Comparison of ENCODE assay signal across 36 cellular contexts in genomic region chr7:2131791-2132190, GRCh38.
"Had no signal": no experiment of that assay in that cellular context is flagged by ENCODE, and none has a peak within 500 bp of the region (broad histone marks: within the 10 kb centered on the region; RNA-seq: fewer than 3 reads in every experiment).

No MANE protein-coding gene starts in this region.

- H3K4me3 ChIP-seq: adrenal gland, ascending aorta, breast epithelium, cardiac muscle cell, colonic mucosa had no signal

- H3K36me3 Mint-ChIP-seq: activated CD8-positive, alpha-beta memory T cell treated with anti-CD3 and anti-CD28 coated beads, Interleukin-2, amount 10 ng/mL, durations not matched to agents 7 days and 5 days had no signal

- H3K27ac ChIP-seq: adrenal gland, ascending aorta, breast epithelium, cardiac muscle cell, colonic mucosa, WERI-Rb-1 had no signal

- H3K9me3 ChIP-seq: adrenal gland, ascending aorta, breast epithelium, colonic mucosa had no signal

- H3K27ac Mint-ChIP-seq: activated CD4-positive, alpha-beta memory T cell treated with anti-CD3 and anti-CD28 coated beads for 36 hours; activated CD4-positive, alpha-beta T cell treated with anti-CD3 and anti-CD28 coated beads for 36 hours; activated CD4-positive, alpha-beta T cell treated with anti-CD3 and anti-CD28 coated beads, Interleukin-2, amount 10 ng/mL, durations not matched to agents 24 days and 14 days; activated CD8-positive, alpha-beta memory T cell treated with anti-CD3 and anti-CD28 coated beads, Interleukin-2, amount 10 ng/mL, durations not matched to agents 7 days and 5 days; activated CD8-positive, alpha-beta T cell treated with anti-CD3 and anti-CD28 coated beads, Interleukin-2, amount 10 ng/mL, durations not matched to agents 7 days and 5 days; activated naive CD4-positive, alpha-beta T cell treated with anti-CD3 and anti-CD28 coated beads for 36 hours; activated naive CD4-positive, alpha-beta T cell treated with anti-CD3 and anti-CD28 coated beads, Interleukin-2, amount 50 U/mL, for 24 hours; activated naive CD8-positive, alpha-beta T cell treated with anti-CD3 and anti-CD28 coated beads for 36 hours; activated naive CD8-positive, alpha-beta T cell treated with anti-CD3 and anti-CD28 coated beads, Interleukin-2, amount 50 U/mL, for 24 hours; activated T-helper 1 cell treated with anti-CD3 and anti-CD28 coated beads, Interleukin-12 subunit alpha, Interleukin-12 subunit beta, Interleukin-2, Interleukin-4 antibody, amounts not matched to agents 30 ng/mL and 10 ng/mL and 1 ng/mL, durations not matched to agents 14 hours and 24 hours and 36 hours; activated T-helper 2 cell treated with anti-CD3 and anti-CD28 coated beads, Interferon-gamma antibody, Interleukin-2, Interleukin-4, amounts not matched to agents 10 μg/mL and 5 μg/mL and 100 μg/mL, durations not matched to agents 14 hours and 24 hours and 36 hours; T-helper 17 cell; T-helper 2 cell treated with Interferon-gamma antibody and Interleukin-4, amounts not matched to agents 5 μg/mL and 100 μg/mL, for 36 hours had no signal

- H3K27me3 Mint-ChIP-seq: activated CD4-positive, alpha-beta memory T cell treated with anti-CD3 and anti-CD28 coated beads for 36 hours; activated CD4-positive, alpha-beta T cell treated with anti-CD3 and anti-CD28 coated beads for 36 hours; activated CD4-positive, alpha-beta T cell treated with anti-CD3 and anti-CD28 coated beads, Interleukin-2, amount 10 ng/mL, durations not matched to agents 24 days and 14 days; activated CD8-positive, alpha-beta memory T cell treated with anti-CD3 and anti-CD28 coated beads, Interleukin-2, amount 10 ng/mL, durations not matched to agents 7 days and 5 days; activated naive CD4-positive, alpha-beta T cell treated with anti-CD3 and anti-CD28 coated beads, Interleukin-2, amount 50 U/mL, for 24 hours; activated naive CD8-positive, alpha-beta T cell treated with anti-CD3 and anti-CD28 coated beads for 36 hours; activated naive CD8-positive, alpha-beta T cell treated with anti-CD3 and anti-CD28 coated beads, Interleukin-2, amount 50 U/mL, for 24 hours; brain; T-helper 17 cell had no signal

- H3K4me3 Mint-ChIP-seq: activated CD4-positive, alpha-beta memory T cell treated with anti-CD3 and anti-CD28 coated beads for 36 hours; activated CD4-positive, alpha-beta T cell treated with anti-CD3 and anti-CD28 coated beads for 36 hours; activated CD4-positive, alpha-beta T cell treated with anti-CD3 and anti-CD28 coated beads, Interleukin-2, amount 10 ng/mL, durations not matched to agents 24 days and 14 days; activated CD8-positive, alpha-beta memory T cell treated with anti-CD3 and anti-CD28 coated beads, Interleukin-2, amount 10 ng/mL, durations not matched to agents 7 days and 5 days; activated CD8-positive, alpha-beta T cell treated with anti-CD3 and anti-CD28 coated beads, Interleukin-2, amount 10 ng/mL, durations not matched to agents 7 days and 5 days; activated naive CD4-positive, alpha-beta T cell treated with anti-CD3 and anti-CD28 coated beads for 36 hours; activated naive CD4-positive, alpha-beta T cell treated with anti-CD3 and anti-CD28 coated beads, Interleukin-2, amount 50 U/mL, for 24 hours; activated naive CD8-positive, alpha-beta T cell treated with anti-CD3 and anti-CD28 coated beads for 36 hours; activated naive CD8-positive, alpha-beta T cell treated with anti-CD3 and anti-CD28 coated beads, Interleukin-2, amount 50 U/mL, for 24 hours; activated T-helper 1 cell treated with anti-CD3 and anti-CD28 coated beads, Interleukin-12 subunit alpha, Interleukin-12 subunit beta, Interleukin-2, Interleukin-4 antibody, amounts not matched to agents 30 ng/mL and 10 ng/mL and 1 ng/mL, durations not matched to agents 14 hours and 24 hours and 36 hours; brain; T-helper 17 cell; T-helper 2 cell treated with Interferon-gamma antibody and Interleukin-4, amounts not matched to agents 5 μg/mL and 100 μg/mL, for 36 hours had no signal

- FAIRE-seq: endometrium, frontal cortex had no signal

- H3K4me1 Mint-ChIP-seq: activated CD4-positive, alpha-beta T cell treated with anti-CD3 and anti-CD28 coated beads for 36 hours; activated CD4-positive, alpha-beta T cell treated with anti-CD3 and anti-CD28 coated beads, Interleukin-2, amount 10 ng/mL, durations not matched to agents 24 days and 14 days; activated CD8-positive, alpha-beta memory T cell treated with anti-CD3 and anti-CD28 coated beads, Interleukin-2, amount 10 ng/mL, durations not matched to agents 7 days and 5 days; activated naive CD4-positive, alpha-beta T cell treated with anti-CD3 and anti-CD28 coated beads, Interleukin-2, amount 50 U/mL, for 24 hours; activated naive CD8-positive, alpha-beta T cell treated with anti-CD3 and anti-CD28 coated beads for 36 hours; activated naive CD8-positive, alpha-beta T cell treated with anti-CD3 and anti-CD28 coated beads, Interleukin-2, amount 50 U/mL, for 24 hours had no signal

- H3K9me3 Mint-ChIP-seq: activated CD4-positive, alpha-beta memory T cell treated with anti-CD3 and anti-CD28 coated beads for 36 hours; activated CD4-positive, alpha-beta T cell treated with anti-CD3 and anti-CD28 coated beads, Interleukin-2, amount 10 ng/mL, durations not matched to agents 24 days and 14 days; activated naive CD4-positive, alpha-beta T cell treated with anti-CD3 and anti-CD28 coated beads for 36 hours; activated naive CD4-positive, alpha-beta T cell treated with anti-CD3 and anti-CD28 coated beads, Interleukin-2, amount 50 U/mL, for 24 hours; activated naive CD8-positive, alpha-beta T cell treated with anti-CD3 and anti-CD28 coated beads for 36 hours; activated naive CD8-positive, alpha-beta T cell treated with anti-CD3 and anti-CD28 coated beads, Interleukin-2, amount 50 U/mL, for 24 hours; activated T-helper 1 cell treated with anti-CD3 and anti-CD28 coated beads, Interleukin-12 subunit alpha, Interleukin-12 subunit beta, Interleukin-2, Interleukin-4 antibody, amounts not matched to agents 30 ng/mL and 10 ng/mL and 1 ng/mL, durations not matched to agents 14 hours and 24 hours and 36 hours; activated T-helper 2 cell treated with anti-CD3 and anti-CD28 coated beads, Interferon-gamma antibody, Interleukin-2, Interleukin-4, amounts not matched to agents 10 μg/mL and 5 μg/mL and 100 μg/mL, durations not matched to agents 14 hours and 24 hours and 36 hours; T-helper 2 cell treated with Interferon-gamma antibody and Interleukin-4, amounts not matched to agents 5 μg/mL and 100 μg/mL, for 36 hours had no signal

- H3K36me3 ChIP-seq: adrenal gland, breast epithelium, cardiac muscle cell, colonic mucosa had no signal

- DNase-seq: activated CD4-positive, alpha-beta memory T cell treated with anti-CD3 and anti-CD28 coated beads for 36 hours; activated CD4-positive, alpha-beta T cell treated with anti-CD3 and anti-CD28 coated beads for 36 hours; activated CD4-positive, alpha-beta T cell treated with anti-CD3 and anti-CD28 coated beads, Interleukin-2, amount 10 ng/mL, durations not matched to agents 24 days and 14 days; activated CD4-positive, CD25-positive, alpha-beta regulatory T cell; activated CD4-positive, CD25-positive, alpha-beta regulatory T cell treated with anti-CD3 and anti-CD28 coated beads, Interleukin-2, amount 50 U/mL, for 72 hours; activated CD8-positive, alpha-beta memory T cell treated with anti-CD3 and anti-CD28 coated beads, Interleukin-2, amount 10 ng/mL, durations not matched to agents 7 days and 5 days; activated CD8-positive, alpha-beta memory T cell treated with anti-CD3 and anti-CD28 coated beads, Interleukin-2, amount 50 U/mL, for 4 hours; activated CD8-positive, alpha-beta T cell treated with anti-CD3 and anti-CD28 coated beads, Interleukin-2, amount 10 ng/mL, durations not matched to agents 7 days and 5 days; activated effector memory CD4-positive, alpha-beta T cell treated with anti-CD3 and anti-CD28 coated beads, Interleukin-2, amount 50 U/mL, for 16 hours; activated naive CD4-positive, alpha-beta T cell treated with anti-CD3 and anti-CD28 coated beads for 36 hours; activated naive CD8-positive, alpha-beta T cell treated with anti-CD3 and anti-CD28 coated beads for 36 hours; activated naive CD8-positive, alpha-beta T cell treated with anti-CD3 and anti-CD28 coated beads, Interleukin-2, amount 50 U/mL, for 24 hours; activated T-cell treated with anti-CD3 and anti-CD28 coated beads, Interleukin-2, amount 50 U/mL, for 1 hour; activated T-cell treated with anti-CD3 and anti-CD28 coated beads, Interleukin-2, amount 50 U/mL, for 48 hours; adrenal gland; amygdala; central memory CD4-positive, alpha-beta T cell; cerebellar nuclear complex; colonic mucosa; effector CD8-positive, alpha-beta T cell; foreskin fibroblast; head of caudate nucleus; T-helper 17 cell; T1000; WERI-Rb-1 had no signal

- H3K27me3 ChIP-seq: adrenal gland, ascending aorta, breast epithelium, cardiac muscle cell, colonic mucosa had no signal

- ATAC-seq: activated CD4-positive, alpha-beta T cell treated with anti-CD3 and anti-CD28 coated beads for 36 hours; activated CD8-positive, alpha-beta memory T cell treated with anti-CD3 and anti-CD28 coated beads, Interleukin-2, amount 10 ng/mL, durations not matched to agents 7 days and 5 days; activated CD8-positive, alpha-beta T cell treated with anti-CD3 and anti-CD28 coated beads, Interleukin-2, amount 10 ng/mL, durations not matched to agents 7 days and 5 days; activated naive CD8-positive, alpha-beta T cell treated with anti-CD3 and anti-CD28 coated beads, Interleukin-2, amount 50 U/mL, for 24 hours; esophagus mucosa; T-helper 17 cell had no signal

- H3K4me1 ChIP-seq: adrenal gland, ascending aorta, breast epithelium, colonic mucosa had no signal
